In the genomic region with DNA sequence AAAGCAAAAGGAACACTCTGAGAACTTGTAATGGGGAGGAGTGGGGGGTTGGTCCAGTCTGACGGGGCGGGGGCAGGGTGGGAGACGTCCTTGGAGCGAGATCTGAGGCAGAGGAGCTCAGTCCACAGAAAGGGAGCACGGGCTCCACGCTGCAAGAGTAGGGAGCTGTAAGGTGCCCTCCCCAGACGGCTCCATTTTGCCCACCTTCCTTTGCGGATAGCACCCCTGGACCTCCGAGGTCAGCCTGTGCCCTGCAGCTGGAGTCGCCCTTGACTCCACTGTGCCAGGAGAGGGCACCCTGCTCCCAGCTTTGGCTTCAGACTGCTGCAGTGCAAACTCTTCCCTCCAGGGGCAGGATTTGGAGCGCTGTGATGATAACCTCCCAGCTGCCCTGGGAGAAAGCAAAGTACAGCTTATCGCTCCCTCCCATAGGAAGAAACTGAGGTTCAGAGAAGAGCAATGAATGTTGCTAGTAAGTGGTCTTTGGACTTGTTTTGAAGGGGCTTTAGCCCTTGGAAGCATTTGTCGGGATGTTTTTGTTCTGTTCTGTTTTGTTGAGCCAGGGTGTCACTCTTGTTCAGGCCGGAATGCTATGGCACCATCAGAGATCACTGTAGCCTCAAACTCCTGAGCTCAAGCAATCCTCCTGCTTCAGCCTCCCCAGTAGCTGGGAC, we compare ENCODE assay signal across 1 cellular context.
TF ChIP-seq lines count a peak whose summit lies in the region.

No MANE protein-coding gene starts in this region.

TF ChIP-seq in HepG2, 621 proteins besides CTCF, POLR2A, EP300 and RAD21 (continued from another document and continues in another):
- TF ChIP-seq MLXIP (CRISPR knock-in tag; IDR thresholded peaks at IDR 0.05; ENCODE audit: borderline replicate concordance), result no peak
- TF ChIP-seq POLR2AphosphoS5 (IDR thresholded peaks at IDR 0.05; ENCODE audit: low read depth, low read length), result no peak
- TF ChIP-seq TOPORS (CRISPR knock-in tag; IDR thresholded peaks at IDR 0.05), result peak; percentile 68; the same call in 1 of the 2 replicates
- TF ChIP-seq ZNF138 (CRISPR knock-in tag; IDR thresholded peaks at IDR 0.05; ENCODE audit: low read depth), result 0 out of 2 replicates have a peak, but pooled peaks have one; percentile 61
- TF ChIP-seq, protein P1, sequence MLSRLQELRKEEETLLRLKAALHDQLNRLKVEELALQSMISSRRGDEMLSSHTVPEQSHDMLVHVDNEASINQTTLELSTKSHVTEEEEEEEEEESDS (CRISPR knock-in tag; IDR thresholded peaks at IDR 0.05; ENCODE audit: borderline replicate concordance), result no peak; the same call in 1 of the 2 replicates
- no peak for TF ChIP-seq FOSL1 (CRISPR knock-in tag; IDR thresholded peaks at IDR 0.05; ENCODE audit: borderline replicate concordance)
- TF ChIP-seq TCF7L2 (IDR thresholded peaks at IDR 0.05; ENCODE audit: low read depth, low read length), result no peak
- peak; percentile 96 for TF ChIP-seq ZNF276 (CRISPR knock-in tag; IDR thresholded peaks at IDR 0.05; ENCODE audit: low read depth)
- TF ChIP-seq, protein P2, sequence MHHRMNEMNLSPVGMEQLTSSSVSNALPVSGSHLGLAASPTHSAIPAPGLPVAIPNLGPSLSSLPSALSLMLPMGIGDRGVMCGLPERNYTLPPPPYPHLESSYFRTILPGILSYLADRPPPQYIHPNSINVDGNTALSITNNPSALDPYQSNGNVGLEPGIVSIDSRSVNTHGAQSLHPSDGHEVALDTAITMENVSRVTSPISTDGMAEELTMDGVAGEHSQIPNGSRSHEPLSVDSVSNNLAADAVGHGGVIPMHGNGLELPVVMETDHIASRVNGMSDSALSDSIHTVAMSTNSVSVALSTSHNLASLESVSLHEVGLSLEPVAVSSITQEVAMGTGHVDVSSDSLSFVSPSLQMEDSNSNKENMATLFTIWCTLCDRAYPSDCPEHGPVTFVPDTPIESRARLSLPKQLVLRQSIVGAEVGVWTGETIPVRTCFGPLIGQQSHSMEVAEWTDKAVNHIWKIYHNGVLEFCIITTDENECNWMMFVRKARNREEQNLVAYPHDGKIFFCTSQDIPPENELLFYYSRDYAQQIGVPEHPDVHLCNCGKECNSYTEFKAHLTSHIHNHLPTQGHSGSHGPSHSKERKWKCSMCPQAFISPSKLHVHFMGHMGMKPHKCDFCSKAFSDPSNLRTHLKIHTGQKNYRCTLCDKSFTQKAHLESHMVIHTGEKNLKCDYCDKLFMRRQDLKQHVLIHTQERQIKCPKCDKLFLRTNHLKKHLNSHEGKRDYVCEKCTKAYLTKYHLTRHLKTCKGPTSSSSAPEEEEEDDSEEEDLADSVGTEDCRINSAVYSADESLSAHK (CRISPR knock-in tag; IDR thresholded peaks at IDR 0.05; ENCODE audit: borderline replicate concordance), result no peak
- peak; percentile 67 for TF ChIP-seq GABPB1 (CRISPR knock-in tag; IDR thresholded peaks at IDR 0.05)
- no peak; the same call in 1 of the 2 replicates for TF ChIP-seq ZNF792 (CRISPR knock-in tag; IDR thresholded peaks at IDR 0.05)
- TF ChIP-seq CBX2 (IDR thresholded peaks at IDR 0.05; ENCODE audit: low read depth, low read length), result no peak
- no peak for TF ChIP-seq CBX2 (CRISPR knock-in tag; IDR thresholded peaks at IDR 0.05; ENCODE audit: low read depth)
- TF ChIP-seq ISL2 (CRISPR knock-in tag; IDR thresholded peaks at IDR 0.05), result peak; percentile 57
- no peak for TF ChIP-seq TEF (CRISPR knock-in tag; IDR thresholded peaks at IDR 0.05)
- TF ChIP-seq PHF8 (CRISPR knock-in tag; IDR thresholded peaks at IDR 0.05), result peak; percentile 61
- peak; percentile 92 for TF ChIP-seq ARID3A (IDR thresholded peaks at IDR 0.05; ENCODE audit: low read depth, low read length)
- TF ChIP-seq ZKSCAN5 (CRISPR knock-in tag; IDR thresholded peaks at IDR 0.05), result no peak; the same call in 1 of the 2 replicates
- no peak; the same call in 1 of the 2 replicates for TF ChIP-seq GTF2F1 (IDR thresholded peaks at IDR 0.05; ENCODE audit: low read length)
- TF ChIP-seq ZNF713 (CRISPR knock-in tag; IDR thresholded peaks at IDR 0.05), result peak; percentile 74; the same call in 1 of the 2 replicates
- peak; percentile 43; the same call in 1 of the 2 replicates for TF ChIP-seq FOXK1 (CRISPR knock-in tag; IDR thresholded peaks at IDR 0.05; ENCODE audit: borderline replicate concordance, low read depth)
- peak; percentile 92 for TF ChIP-seq KDM5A (IDR thresholded peaks at IDR 0.05; ENCODE audit: borderline replicate concordance, low read length)
- no peak for TF ChIP-seq MAF1 (CRISPR knock-in tag; IDR thresholded peaks at IDR 0.05; ENCODE audit: borderline replicate concordance)
- TF ChIP-seq PRDM15 (CRISPR knock-in tag; IDR thresholded peaks at IDR 0.05), result no peak
- TF ChIP-seq ZMYM3 (CRISPR knock-in tag; IDR thresholded peaks at IDR 0.05), result peak; percentile 87; the same call in 1 of the 2 replicates
- no peak; the same call in 1 of the 2 replicates for TF ChIP-seq ZNF619 (CRISPR knock-in tag; IDR thresholded peaks at IDR 0.05)
- peak; percentile 78; the same call in 1 of the 3 replicates for TF ChIP-seq MXI1 (IDR thresholded peaks at IDR 0.05; ENCODE audit: borderline replicate concordance, low read depth, low read length)
- no peak for TF ChIP-seq TRIM24 (CRISPR knock-in tag; IDR thresholded peaks at IDR 0.05)
- TF ChIP-seq ZNF557 (CRISPR knock-in tag; IDR thresholded peaks at IDR 0.05), result 0 out of 2 replicates have a peak, but pooled peaks have one; percentile 46
- peak; percentile 88 for TF ChIP-seq TARDBP (CRISPR knock-in tag; IDR thresholded peaks at IDR 0.05)
- TF ChIP-seq DMAP1 (CRISPR knock-in tag; IDR thresholded peaks at IDR 0.05), result no peak
- peak; percentile 80 to 89 for TF ChIP-seq NR2F1 (CRISPR knock-in tag; IDR thresholded peaks at IDR 0.05)
- peak; percentile 26; the same call in 1 of the 2 replicates for TF ChIP-seq ZFY (CRISPR knock-in tag; IDR thresholded peaks at IDR 0.05)
- TF ChIP-seq JUN (CRISPR knock-in tag; IDR thresholded peaks at IDR 0.05), result 0 out of 2 replicates have a peak, but pooled peaks have one; percentile 75
- TF ChIP-seq SRF (IDR thresholded peaks at IDR 0.05; ENCODE audit: low read depth, low read length), result no peak
- no peak for TF ChIP-seq ELF4 (CRISPR knock-in tag; IDR thresholded peaks at IDR 0.05; ENCODE audit: borderline replicate concordance)
- peak; percentile 70 for TF ChIP-seq ATF3 (CRISPR knock-in tag; IDR thresholded peaks at IDR 0.05)
- peak; percentile 90 for TF ChIP-seq ZNF230 (CRISPR knock-in tag; IDR thresholded peaks at IDR 0.05)
- TF ChIP-seq STAG1 (CRISPR knock-in tag; IDR thresholded peaks at IDR 0.05), result peak; percentile 100
- TF ChIP-seq ZFYVE20 (CRISPR knock-in tag; IDR thresholded peaks at IDR 0.05; ENCODE audit: borderline replicate concordance, low read depth), result no peak
- TF ChIP-seq, protein P3, sequence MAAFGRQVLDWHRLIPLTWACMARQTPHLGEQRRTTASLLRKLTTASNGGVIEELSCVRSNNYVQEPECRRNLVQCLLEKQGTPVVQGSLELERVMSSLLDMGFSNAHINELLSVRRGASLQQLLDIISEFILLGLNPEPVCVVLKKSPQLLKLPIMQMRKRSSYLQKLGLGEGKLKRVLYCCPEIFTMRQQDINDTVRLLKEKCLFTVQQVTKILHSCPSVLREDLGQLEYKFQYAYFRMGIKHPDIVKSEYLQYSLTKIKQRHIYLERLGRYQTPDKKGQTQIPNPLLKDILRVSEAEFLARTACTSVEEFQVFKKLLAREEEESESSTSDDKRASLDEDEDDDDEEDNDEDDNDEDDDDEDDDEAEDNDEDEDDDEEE (CRISPR knock-in tag; IDR thresholded peaks at IDR 0.05), result peak; percentile 76; the same call in 1 of the 2 replicates
- TF ChIP-seq IKZF4 (CRISPR knock-in tag; IDR thresholded peaks at IDR 0.05; ENCODE audit: borderline replicate concordance, low read depth, not compliant biosample characterization), result peak; percentile 59
